In the genomic region with DNA sequence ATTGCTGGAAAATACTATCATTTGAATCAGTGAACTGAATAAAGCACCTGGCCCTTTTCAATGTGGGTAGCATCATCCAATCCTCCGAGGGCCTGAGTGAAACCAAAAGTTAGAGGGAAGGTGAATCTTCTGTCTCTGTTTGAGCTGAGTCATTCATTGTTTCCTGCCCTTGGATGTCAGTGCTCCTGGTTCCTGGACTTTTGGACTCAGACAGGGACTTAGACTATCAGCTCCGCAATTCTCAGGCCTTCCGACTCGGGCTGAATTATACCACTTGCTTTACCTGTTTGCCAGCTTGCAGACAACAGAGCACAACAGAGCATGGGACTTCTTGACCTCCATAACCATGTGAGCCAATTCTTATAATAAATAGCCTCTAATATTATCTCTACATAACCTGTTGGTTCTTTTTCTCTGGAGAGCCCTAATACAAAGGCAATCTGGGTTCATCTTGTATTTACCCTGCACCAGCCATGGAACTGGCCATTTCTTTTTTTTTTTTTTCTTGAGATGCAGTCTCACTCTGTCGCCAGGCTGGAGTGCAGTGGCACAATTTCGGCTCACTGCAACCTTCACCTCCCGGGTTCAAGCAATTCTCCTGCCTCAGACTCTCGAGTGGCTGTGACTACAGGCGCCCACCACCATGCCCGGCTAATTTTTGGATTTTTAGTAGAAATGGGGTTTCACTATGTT, we compare ENCODE assay signal across 16 cellular contexts. TPM values are rescaled to one million over a fixed set of nuclear protein-coding genes. Genes with fewer than 3 reads are reported as not detected.
A peak's percentile ranks its signal among the peaks of the same experiment; 100 is the strongest.
DNase-seq lines count a peak whose midpoint lies in the region; ATAC-seq, FAIRE-seq and TF ChIP-seq lines count a peak whose summit lies in the region.
"Had no signal": no experiment of that assay in that cellular context is flagged by ENCODE, and none has a peak within 500 bp of the region (broad histone marks: within the 10 kb centered on the region; RNA-seq: fewer than 3 reads in every experiment).

No MANE protein-coding gene starts in this region.

- no peak for TF ChIP-seq RAD21 in HepG2 (CRISPR knock-in tag; IDR thresholded peaks at IDR 0.05)

- POLR2A ChIA-PET in HepG2 (lab: Yijun Ruan, JAX) = interaction anchor here (1.0 to 1.1 kb wide), 3 partner anchors 10 to 112 kb away, joined by 3 to 4 read pairs (median 4); no protein-coding TSS in a partner anchor

- peak; percentile 42 for ATAC-seq in GM18520 (IDR thresholded peaks at IDR 0.05; ENCODE audit: unreplicated experiment)
- ATAC-seq in GM21786 (IDR thresholded peaks at IDR 0.05; ENCODE audit: unreplicated experiment) = peak; percentile 53
- peak; percentile 85 for ATAC-seq in HepG2
- ATAC-seq: activated T-helper 17 cell treated with anti-CD3 and anti-CD28 coated beads, Interleukin-2, amount 50 U/mL, for 72 hours; psoas muscle had no signal

- peak; percentile 95 for FAIRE-seq in HepG2 (lab: Jason Lieb, UNC)
- FAIRE-seq: bronchial epithelial cell, frontal cortex had no signal

- H3K27me3 Mint-ChIP-seq in endothelial cell (ENCODE audit: unreplicated experiment) = peaks cover 3% of the 10 kb centered on the region

- no peak overlapping the region for H2AFZ ChIP-seq in HepG2 (ENCODE audit: low read length)

- TF ChIP-seq POLR2A in HepG2 (IDR thresholded peaks at IDR 0.05; ENCODE audit: insufficient read depth in 1 of 2, low read depth in 2 of 2, low read length in 2 of 2) = no peak

- H3K4me3 Mint-ChIP-seq in endothelial cell (ENCODE audit: unreplicated experiment) = no peak overlapping the region
- H3K4me3 Mint-ChIP-seq: activated T-helper 17 cell treated with anti-CD3 and anti-CD28 coated beads, Interleukin-2, amount 50 U/mL, for 72 hours; T-helper 1 cell treated with Interleukin-12 subunit alpha and Interleukin-12 subunit beta and Interleukin-4 antibody, amounts not matched to agents 30 μg/mL and 1 μg/mL, for 36 hours had no signal

- H3K27me3 ChIP-seq in HUES48 (ENCODE audit: control insufficient read depth, insufficient read depth, low read length) (no peaks in the 10 kb centered on the region), HepG2 (ENCODE audit: control insufficient read depth in 1 of 2, insufficient read depth in 2 of 2, low read length in 2 of 2) (no peaks in the 10 kb centered on the region)
- H3K27me3 ChIP-seq: suprapubic skin had no signal

- no peaks in the 10 kb centered on the region for H3K79me2 ChIP-seq in HepG2 (ENCODE audit: insufficient read depth, low read length)

- DNase-seq in HepG2 (ENCODE audit: low spot score) = peak; percentile 87
- no peak for DNase-seq in endothelial cell (ENCODE audit: low spot score)
- no peak for DNase-seq in CD1c-positive myeloid dendritic cell (ENCODE audit: extremely low spot score)
- no peak for DNase-seq in DMS153 (lab: John Stamatoyannopoulos, UW)
- DNase-seq in NCI-H524 treated with DMSO at 0.1 percent for 48 hours (lab: John Stamatoyannopoulos, UW) = no peak
- DNase-seq: NCI-H1105, NCI-H526 treated with DMSO at 0.1 percent for 48 hours, psoas muscle had no signal

- 26% methylated on average over 10 of the region's 10 CpGs for WGBS in HepG2 (ENCODE audit: low lambda C conversion rate)

- H3K4me3 ChIP-seq in HUES48 (ENCODE audit: low read depth, low read length) (no peak overlapping the region), HepG2 (replicated peaks in 1 of 3; ENCODE audit: insufficient read depth in 1 of 3, low read depth in 2 of 3, low read length in 3 of 3) (peak overlapping the region; percentile 11 to 46 (median 33); a peak in 3 of 6 replicates)
- H3K4me3 ChIP-seq: psoas muscle, suprapubic skin had no signal

- H3K27ac ChIP-seq in HUES48 (ENCODE audit: low read depth, low read length) = peak overlapping the region; percentile 2
- peak overlapping the region; percentile 73 for H3K27ac ChIP-seq in HepG2 (ENCODE audit: extremely low read length, insufficient read depth, low read length)
- H3K27ac ChIP-seq: psoas muscle, suprapubic skin had no signal

- intact Hi-C loops in HepG2 (cut with micrococcal nuclease; ENCODE audit: unreplicated experiment) = no loop called here

- in situ Hi-C loops in HepG2 (cut with HindIII; ENCODE audit: extremely low pct_ligation_motif_present, low pct_unique_long_range_greater_than_20kb) = no loop called here

- H3K9me3 Mint-ChIP-seq in endothelial cell (ENCODE audit: unreplicated experiment) = no peaks in the 10 kb centered on the region
- H3K9me3 Mint-ChIP-seq: activated T-helper 17 cell treated with anti-CD3 and anti-CD28 coated beads, Interleukin-2, amount 50 U/mL, for 72 hours; T-helper 1 cell treated with Interleukin-12 subunit alpha and Interleukin-12 subunit beta and Interleukin-4 antibody, amounts not matched to agents 30 μg/mL and 1 μg/mL, for 36 hours had no signal

- no peaks in the 10 kb centered on the region for H3K36me3 Mint-ChIP-seq in endothelial cell (ENCODE audit: low read depth, unreplicated experiment)

- peaks cover 8% of the 10 kb centered on the region for H3K4me1 Mint-ChIP-seq in endothelial cell (ENCODE audit: unreplicated experiment)
- H3K4me1 Mint-ChIP-seq: activated T-helper 17 cell treated with anti-CD3 and anti-CD28 coated beads, Interleukin-2, amount 50 U/mL, for 72 hours had no signal

- H3K36me3 ChIP-seq in HUES48 (ENCODE audit: control insufficient read depth, insufficient read depth, low read length) = no peaks in the 10 kb centered on the region
- no peaks in the 10 kb centered on the region for H3K36me3 ChIP-seq in HepG2 (replicated peaks in 1 of 2; ENCODE audit: control insufficient read depth in 1 of 2, insufficient read depth in 2 of 2, low read length in 2 of 2)
- H3K36me3 ChIP-seq: suprapubic skin had no signal

- no peaks in the 10 kb centered on the region for H3K9me3 ChIP-seq in HUES48 (ENCODE audit: control insufficient read depth, insufficient read depth, low read length)
- H3K9me3 ChIP-seq in HepG2 (ENCODE audit: low read length) = no peaks in the 10 kb centered on the region
- H3K9me3 ChIP-seq: psoas muscle, suprapubic skin had no signal

- no peak overlapping the region for H3K9ac ChIP-seq in HUES48 (ENCODE audit: low read depth, low read length)
- H3K9ac ChIP-seq in HepG2 (ENCODE audit: insufficient read depth, low read depth, low read length) = peak overlapping the region; percentile 54

- H3K4me1 ChIP-seq in HUES48 (ENCODE audit: control insufficient read depth, insufficient read depth, low read length) (peaks cover 33% of the 10 kb centered on the region), HepG2 (ENCODE audit: insufficient read depth, low read length) (peaks cover 50% of the 10 kb centered on the region)
- H3K4me1 ChIP-seq: psoas muscle, suprapubic skin had no signal

- no TSS peak for BruUV-seq in HepG2 (replicated peaks; lab: Mats Ljungman, UMichigan)

- CTCF ChIA-PET in HepG2 (lab: Yijun Ruan, JAX; ENCODE audit: low intra/inter-chr PET ratio, low total read pairs) = no interaction called here

- peak overlapping the region; percentile 66 for H3K4me2 ChIP-seq in HepG2 (ENCODE audit: low read depth, low read length)

- peak in 1 of 2 experiments; percentile 30; a peak in 1 of 4 replicates for TF ChIP-seq EP300 in HepG2 (IDR thresholded peaks at IDR 0.05; ENCODE audit: low read depth in 2 of 2, low read length in 2 of 2)
- TF ChIP-seq EP300 in HepG2 (CRISPR knock-in tag; IDR thresholded peaks at IDR 0.05; ENCODE audit: borderline replicate concordance) = 0 out of 2 replicates have a peak, but pooled peaks have one; percentile 34

- TF ChIP-seq CTCF in HepG2 (CRISPR knock-in tag; IDR thresholded peaks at IDR 0.05) (no peak), endothelial cell (IDR thresholded peaks at IDR 0.05; ENCODE audit: unreplicated experiment) (no peak)

- no peaks in the 10 kb centered on the region for H4K20me1 ChIP-seq in HepG2 (ENCODE audit: insufficient read depth, low read length)

- no peak overlapping the region for H3K27ac Mint-ChIP-seq in endothelial cell (ENCODE audit: unreplicated experiment)
- H3K27ac Mint-ChIP-seq: activated T-helper 17 cell treated with anti-CD3 and anti-CD28 coated beads, Interleukin-2, amount 50 U/mL, for 72 hours; T-helper 1 cell treated with Interleukin-12 subunit alpha and Interleukin-12 subunit beta and Interleukin-4 antibody, amounts not matched to agents 30 μg/mL and 1 μg/mL, for 36 hours had no signal

TF ChIP-seq in HepG2, 621 proteins besides CTCF, POLR2A, EP300 and RAD21 (continues in another document):
- TF ChIP-seq HNRNPH1 (optimal IDR thresholded peaks at IDR 0.05; ENCODE audit: low read depth, low read length) (no peak), ZFY (CRISPR knock-in tag; IDR thresholded peaks at IDR 0.05) (peak; percentile 45; the same call in 1 of the 2 replicates), ZFP82 (CRISPR knock-in tag; IDR thresholded peaks at IDR 0.05; ENCODE audit: borderline replicate concordance) (no peak), ETV5 (CRISPR knock-in tag; IDR thresholded peaks at IDR 0.05; ENCODE audit: borderline replicate concordance) (peak; percentile 75; the same call in 1 of the 2 replicates), FOSL1 (CRISPR knock-in tag; IDR thresholded peaks at IDR 0.05; ENCODE audit: borderline replicate concordance) (peak; percentile 73), ZNF761 (CRISPR knock-in tag; conservative IDR thresholded peaks at IDR 0.05) (no peak), XBP1 (CRISPR knock-in tag; IDR thresholded peaks at IDR 0.05) (no peak)

RNA-seq across cellular contexts. Expression of gene VASH2, which starts 19.2 kb away (rescaled TPM):
- total RNA-seq in HepG2 (2016; rRNA removed; fragmentation: Illumina TruSeq; extraction: Trizol) (0.74 and 1.00 TPM in 2 replicates), endothelial cell (ENCODE audit: unreplicated experiment) (8.3 TPM)
- total RNA-seq in HepG2 (2016; cell fraction: cytosol; rRNA removed; fragmentation: Illumina TruSeq; extraction: Trizol; ENCODE audit: low read depth) = 0.44 and 0.61 TPM in 2 replicates
- 0.59 and 1.1 TPM in 2 replicates for total RNA-seq in HepG2 (2016; cell fraction: insoluble cytoplasmic fraction; rRNA removed; fragmentation: Illumina TruSeq; extraction: Trizol)
- 0.65 and 0.76 TPM in 2 replicates for total RNA-seq in HepG2 (2016; cell fraction: membrane; rRNA removed; fragmentation: Illumina TruSeq; extraction: Trizol)
- 1.6 and 2.0 TPM in 2 replicates for total RNA-seq in HepG2 (2016; cell fraction: nucleus; rRNA removed; fragmentation: Illumina TruSeq; extraction: Trizol)
- polyA plus RNA-seq in HepG2 (2011; rRNA removed) = 0.44 and 0.60 TPM in 2 replicates
- polyA plus RNA-seq in HepG2 (2011; cell fraction: cytosol; rRNA removed) = 0.21 and 0.33 TPM in 2 replicates
- 1.6 and 1.8 TPM in 2 replicates for polyA plus RNA-seq in HepG2 (2011; cell fraction: nucleus; rRNA removed)
- polyA plus RNA-seq in HepG2 (2012) = 0.51 and 0.68 TPM in 2 replicates
- polyA plus RNA-seq in HepG2 (2016; cell fraction: cytosol; fragmentation: Illumina TruSeq; extraction: Trizol; ENCODE audit: low read depth) = 0.14 and 0.27 TPM in 2 replicates
- polyA plus RNA-seq in HepG2 (2016; cell fraction: insoluble cytoplasmic fraction; fragmentation: Illumina TruSeq; extraction: Trizol; ENCODE audit: low read depth) = 1.1 and 1.3 TPM in 2 replicates
- 0.55 and 0.78 TPM in 2 replicates for polyA plus RNA-seq in HepG2 (2016; cell fraction: membrane; fragmentation: Illumina TruSeq; extraction: Trizol; ENCODE audit: low read depth)
- 2.2 and 2.6 TPM in 2 replicates for polyA plus RNA-seq in HepG2 (2016; cell fraction: nucleus; fragmentation: Illumina TruSeq; extraction: Trizol; ENCODE audit: insufficient read depth, low read depth)
- 3.1 and 3.3 TPM in 2 replicates for polyA minus RNA-seq in HepG2 (2011; rRNA and poly(A)+ RNA removed; ENCODE audit: low replicate concordance)
- polyA minus RNA-seq in HepG2 (2011; cell fraction: cytosol; rRNA and poly(A)+ RNA removed) = 0.40 and 0.62 TPM in 2 replicates
- polyA minus RNA-seq in HepG2 (2011; cell fraction: nucleus; rRNA and poly(A)+ RNA removed) = 3.0 and 3.5 TPM in 2 replicates
- total RNA-seq: bronchial epithelial cell had no signal
